1 cellular context compared by ENCODE assay signal in genomic region chr1:11823366-11824137, GRCh38.
TF ChIP-seq lines count a peak whose summit lies in the region.

No MANE protein-coding gene starts in this region.

TF ChIP-seq in A549, 52 proteins besides CTCF, POLR2A, EP300 and RAD21:
- TF ChIP-seq BHLHE40 (IDR thresholded peaks at IDR 0.05; ENCODE audit: low read depth, low read length) (no peak), MAFK (IDR thresholded peaks at IDR 0.05; ENCODE audit: partially characterized antibody) (peak; percentile 65), GATA3 (IDR thresholded peaks at IDR 0.05; ENCODE audit: borderline replicate concordance) (no peak)
